ENCODE assay signal across 11 cellular contexts in genomic region chr13:42275098-42275471, GRCh38. TPM values are rescaled to one million over a fixed set of nuclear protein-coding genes. Genes with fewer than 3 reads are reported as not detected.
DNase-seq lines count a peak whose midpoint lies in the region; ATAC-seq and TF ChIP-seq lines count a peak whose summit lies in the region.
"Had no signal": no experiment of that assay in that cellular context is flagged by ENCODE, and none has a peak within 500 bp of the region (broad histone marks: within the 10 kb centered on the region; RNA-seq: fewer than 3 reads in every experiment).

No MANE protein-coding gene starts in this region.

- H3K27ac Mint-ChIP-seq in progenitor cell of endocrine pancreas = no peak overlapping the region
- no peak overlapping the region for H3K27ac Mint-ChIP-seq in neural progenitor cell

- peaks cover 24% of the 10 kb centered on the region for H3K4me1 ChIP-seq in neural progenitor cell

- H4K20me1 ChIP-seq in neural progenitor cell (ENCODE audit: low read depth) = peaks cover 30% of the 10 kb centered on the region

- H2AFZ ChIP-seq in neural progenitor cell (replicated peaks) = no peak overlapping the region

- H3K79me2 ChIP-seq in neural progenitor cell (ENCODE audit: low read depth) = peaks cover 80% of the 10 kb centered on the region

- TF ChIP-seq POLR2A in Raji (IDR thresholded peaks at IDR 0.05; ENCODE audit: insufficient read depth, low read depth, low read length) = peak; percentile 66

- no peak overlapping the region for H3K4me3 ChIP-seq in neural progenitor cell
- H3K4me3 ChIP-seq: coronary artery had no signal

- TF ChIP-seq CTCF in progenitor cell of endocrine pancreas (IDR thresholded peaks at IDR 0.05; ENCODE audit: unreplicated experiment) (no peak), neural progenitor cell (IDR thresholded peaks at IDR 0.05) (no peak)

- peaks cover 5% of the 10 kb centered on the region for H3K9me3 ChIP-seq in neural progenitor cell (ENCODE audit: low read depth)

- H3K27ac ChIP-seq in neural progenitor cell = no peak overlapping the region
- H3K27ac ChIP-seq: C4-2B, coronary artery had no signal

- H3K36me3 ChIP-seq in neural progenitor cell = no peaks in the 10 kb centered on the region

- peaks cover 12% of the 10 kb centered on the region for H3K9me3 Mint-ChIP-seq in progenitor cell of endocrine pancreas (ENCODE audit: low read depth)
- peaks cover 8% of the 10 kb centered on the region for H3K9me3 Mint-ChIP-seq in neural progenitor cell

- H3K4me2 ChIP-seq in neural progenitor cell = no peak overlapping the region

- H3F3A ChIP-seq in neural progenitor cell (ENCODE audit: low read depth) = peaks cover 30% of the 10 kb centered on the region

- H3K4me3 Mint-ChIP-seq in progenitor cell of endocrine pancreas (ENCODE audit: low read depth) = no peak overlapping the region
- H3K4me3 Mint-ChIP-seq in neural progenitor cell = no peak overlapping the region

- no peaks in the 10 kb centered on the region for H3K27me3 Mint-ChIP-seq in progenitor cell of endocrine pancreas
- H3K27me3 Mint-ChIP-seq in neural progenitor cell (ENCODE audit: insufficient read depth, low read depth) = peaks cover 2% of the 10 kb centered on the region

- DNase-seq in AML-193 (lab: John Stamatoyannopoulos, UW) = peak; percentile 46 to 57
- no peak for DNase-seq in HuH-7.5 (ENCODE audit: low spot score)
- no peak for DNase-seq in progenitor cell of endocrine pancreas (ENCODE audit: low spot score, unreplicated experiment)
- DNase-seq in cerebellar nuclear complex (lab: John Stamatoyannopoulos, UW) = no peak
- DNase-seq in neural progenitor cell (ENCODE audit: low spot score) = no peak
- DNase-seq: left ventricle myocardium superior had no signal

- H3K9ac ChIP-seq in neural progenitor cell = no peak overlapping the region

- ATAC-seq in GM18508 (IDR thresholded peaks at IDR 0.05; ENCODE audit: insufficient read depth, unreplicated experiment) (peak; percentile 31), HG02798 (IDR thresholded peaks at IDR 0.05; ENCODE audit: poor library complexity, unreplicated experiment) (peak; percentile 29)
- ATAC-seq: left ventricle myocardium superior had no signal

- H3K4me1 Mint-ChIP-seq in progenitor cell of endocrine pancreas (ENCODE audit: low read depth) = peaks cover 22% of the 10 kb centered on the region
- peaks cover 25% of the 10 kb centered on the region for H3K4me1 Mint-ChIP-seq in neural progenitor cell

- H3K36me3 Mint-ChIP-seq in progenitor cell of endocrine pancreas (ENCODE audit: insufficient read depth) (peaks cover 9% of the 10 kb centered on the region), neural progenitor cell (peaks cover 3% of the 10 kb centered on the region)

- H3K27me3 ChIP-seq in neural progenitor cell = no peaks in the 10 kb centered on the region

RNA-seq across cellular contexts. Expression of gene AKAP11, which starts 3.1 kb away (rescaled TPM):
- total RNA-seq in progenitor cell of endocrine pancreas (30.6 and 31.1 TPM in 2 replicates), neural progenitor cell (ENCODE audit: low replicate concordance) (19.7 and 31.5 TPM in 2 replicates)

Comparison
In these comparisons a context has a peak if more than half of its experiments do, and no peak if none do; other contexts are left out.
1. DNase-seq: peak in AML-193 (2 of 2); none in HuH-7.5 (single experiment), progenitor cell of endocrine pancreas (single experiment), cerebellar nuclear complex (0 of 2) and neural progenitor cell (single experiment).